ENCODE assay signal across 10 cellular contexts in genomic region chr9:98375138-98375726, GRCh38.
DNase-seq lines count a peak whose midpoint lies in the region; ATAC-seq and TF ChIP-seq lines count a peak whose summit lies in the region.
"Had no signal": no experiment of that assay in that cellular context is flagged by ENCODE, and none has a peak within 500 bp of the region (broad histone marks: within the 10 kb centered on the region; RNA-seq: fewer than 3 reads in every experiment).

No MANE protein-coding gene starts in this region.

- CTCF ChIA-PET in GM10248 (lab: Yijun Ruan, JAX): no interaction called here

- POLR2A ChIA-PET in GM10248 (lab: Yijun Ruan, JAX): no interaction called here

- peaks cover 0 to 2% (median 1%) of the 10 kb centered on the region in 3 donors for H3K27me3 Mint-ChIP-seq in immature natural killer cell (ENCODE audit: low read depth in 3 of 3)
- peaks cover 5% of the 10 kb centered on the region for H3K27me3 Mint-ChIP-seq in activated T-helper 1 cell treated with anti-CD3 and anti-CD28 coated beads, Interleukin-12 subunit alpha, Interleukin-12 subunit beta, Interleukin-2, Interleukin-4 antibody, amounts not matched to agents 30 ng/mL and 10 ng/mL and 1 ng/mL, durations not matched to agents 14 hours and 24 hours and 36 hours (ENCODE audit: insufficient read depth)

- ATAC-seq in HG03139 (IDR thresholded peaks at IDR 0.05; ENCODE audit: unreplicated experiment) (peak; percentile 64), left lobe of liver (peak; percentile 12)

- no peaks in the 10 kb centered on the region for H3K9me3 Mint-ChIP-seq in immature natural killer cell
- H3K9me3 Mint-ChIP-seq in activated T-helper 1 cell treated with anti-CD3 and anti-CD28 coated beads, Interleukin-12 subunit alpha, Interleukin-12 subunit beta, Interleukin-2, Interleukin-4 antibody, amounts not matched to agents 30 ng/mL and 10 ng/mL and 1 ng/mL, durations not matched to agents 14 hours and 24 hours and 36 hours: no peaks in the 10 kb centered on the region

- no peaks in the 10 kb centered on the region for H3K4me1 Mint-ChIP-seq in immature natural killer cell
- H3K4me1 Mint-ChIP-seq in activated T-helper 1 cell treated with anti-CD3 and anti-CD28 coated beads, Interleukin-12 subunit alpha, Interleukin-12 subunit beta, Interleukin-2, Interleukin-4 antibody, amounts not matched to agents 30 ng/mL and 10 ng/mL and 1 ng/mL, durations not matched to agents 14 hours and 24 hours and 36 hours (ENCODE audit: low read depth): no peaks in the 10 kb centered on the region

- TF ChIP-seq CTCF in GM10248 (IDR thresholded peaks at IDR 0.05; ENCODE audit: control extremely low read depth, extremely low read depth, low read depth, missing control alignments): no peak

- H3K36me3 Mint-ChIP-seq in immature natural killer cell: no peaks in the 10 kb centered on the region
- H3K36me3 Mint-ChIP-seq in activated T-helper 1 cell treated with anti-CD3 and anti-CD28 coated beads, Interleukin-12 subunit alpha, Interleukin-12 subunit beta, Interleukin-2, Interleukin-4 antibody, amounts not matched to agents 30 ng/mL and 10 ng/mL and 1 ng/mL, durations not matched to agents 14 hours and 24 hours and 36 hours (ENCODE audit: low read depth): no peaks in the 10 kb centered on the region

- peak; percentile 79 for DNase-seq in Caki2 (ENCODE audit: low read depth)
- DNase-seq in amniotic stem cell (lab: John Stamatoyannopoulos, UW): peak; percentile 35
- no peak for DNase-seq in left lobe of liver (ENCODE audit: low spot score)
- no peak for DNase-seq in GF-D8 (lab: John Stamatoyannopoulos, UW)
- DNase-seq in immature natural killer cell: no peak
- no peak for DNase-seq in activated T-helper 1 cell treated with anti-CD3 and anti-CD28 coated beads, Interleukin-12 subunit alpha, Interleukin-12 subunit beta, Interleukin-2, Interleukin-4 antibody, amounts not matched to agents 30 ng/mL and 10 ng/mL and 1 ng/mL, durations not matched to agents 14 hours and 24 hours and 36 hours (ENCODE audit: low spot score)
- DNase-seq in GM10248 (ENCODE audit: extremely low spot score): no peak
- DNase-seq: cortex of kidney; stimulated activated CD4-positive, alpha-beta T cell treated with anti-CD3 and anti-CD28 coated beads, Interleukin-12 subunit alpha, Interleukin-12 subunit beta, amount 100 ng/mL, for 4 hours had no signal

- H3K27ac Mint-ChIP-seq in immature natural killer cell: no peak overlapping the region
- no peak overlapping the region for H3K27ac Mint-ChIP-seq in activated T-helper 1 cell treated with anti-CD3 and anti-CD28 coated beads, Interleukin-12 subunit alpha, Interleukin-12 subunit beta, Interleukin-2, Interleukin-4 antibody, amounts not matched to agents 30 ng/mL and 10 ng/mL and 1 ng/mL, durations not matched to agents 14 hours and 24 hours and 36 hours

- intact Hi-C loops in activated T-helper 1 cell treated with anti-CD3 and anti-CD28 coated beads, Interleukin-12 subunit alpha, Interleukin-12 subunit beta, Interleukin-2, Interleukin-4 antibody, amounts not matched to agents 30 ng/mL and 10 ng/mL and 1 ng/mL, durations not matched to agents 14 hours and 24 hours and 36 hours (cut with micrococcal nuclease): no loop called here

- H3K4me3 Mint-ChIP-seq in immature natural killer cell: no peak overlapping the region
- H3K4me3 Mint-ChIP-seq in activated T-helper 1 cell treated with anti-CD3 and anti-CD28 coated beads, Interleukin-12 subunit alpha, Interleukin-12 subunit beta, Interleukin-2, Interleukin-4 antibody, amounts not matched to agents 30 ng/mL and 10 ng/mL and 1 ng/mL, durations not matched to agents 14 hours and 24 hours and 36 hours: no peak overlapping the region

- in situ Hi-C loops in Caki2 (cut with HindIII; ENCODE audit: low pct_unique_long_range_greater_than_20kb, low sequenced_read_pairs): no loop called here

Comparison
In these comparisons a context has a peak if more than half of its experiments do, and no peak if none do; other contexts are left out.
1. DNase-seq: peak in Caki2 (single experiment) and amniotic stem cell (single experiment); none in left lobe of liver (single experiment), GF-D8 (single experiment), immature natural killer cell (0 of 3), activated T-helper 1 cell treated with anti-CD3 and anti-CD28 coated beads, Interleukin-12 subunit alpha, Interleukin-12 subunit beta, Interleukin-2, Interleukin-4 antibody, amounts not matched to agents 30 ng/mL and 10 ng/mL and 1 ng/mL, durations not matched to agents 14 hours and 24 hours and 36 hours (single experiment) and GM10248 (single experiment).